ENCODE assay signal across 13 cellular contexts in genomic region chr13:110533771-110534670, GRCh38.
"Had no signal": no experiment of that assay in that cellular context is flagged by ENCODE, and none has a peak within 500 bp of the region (broad histone marks: within the 10 kb centered on the region; RNA-seq: fewer than 3 reads in every experiment).

No MANE protein-coding gene starts in this region.

- H3K4me3 Mint-ChIP-seq: brain, nephron had no signal

- H3K36me3 ChIP-seq: adrenal gland, thyroid gland, uterus, WERI-Rb-1 had no signal

- FAIRE-seq: endometrium had no signal

- H3K4me3 ChIP-seq: adrenal gland, thyroid gland, uterus had no signal

- H3K36me3 Mint-ChIP-seq: brain had no signal

- H3K9me3 ChIP-seq: adrenal gland, thyroid gland, uterus had no signal

- H3K9me3 Mint-ChIP-seq: nephron had no signal

- H3K4me1 Mint-ChIP-seq: brain had no signal

- H2AFZ ChIP-seq: parathyroid adenoma had no signal

- ATAC-seq: esophagus mucosa had no signal

- H3K4me1 ChIP-seq: parathyroid adenoma, uterus had no signal

- H3K79me2 ChIP-seq: parathyroid adenoma had no signal

- H3K27ac Mint-ChIP-seq: brain, nephron had no signal

- DNase-seq: activated CD4-positive, alpha-beta T cell treated with anti-CD3 and anti-CD28 coated beads for 48 hours; activated naive CD4-positive, alpha-beta T cell treated with anti-CD3 and anti-CD28 coated beads, Interleukin-2, amount 50 U/mL, for 16 hours; adrenal gland; cerebellar nuclear complex; T1000; thyroid gland; uterus; WERI-Rb-1 had no signal

- H3K27ac ChIP-seq: parathyroid adenoma, thyroid gland, uterus, WERI-Rb-1 had no signal

- H3K9ac ChIP-seq: parathyroid adenoma had no signal

- H3K27me3 ChIP-seq: adrenal gland, thyroid gland, uterus had no signal
